9 cellular contexts compared by ENCODE assay signal in genomic region chr19:19597809-19598306, GRCh38. TPM values are rescaled to one million over a fixed set of nuclear protein-coding genes. Genes with fewer than 3 reads are reported as not detected.
DNase-seq lines count a peak whose midpoint lies in the region; ATAC-seq lines count a peak whose summit lies in the region.
"Had no signal": no experiment of that assay in that cellular context is flagged by ENCODE, and none has a peak within 500 bp of the region (broad histone marks: within the 10 kb centered on the region; RNA-seq: fewer than 3 reads in every experiment).

No MANE protein-coding gene starts in this region.

- intact Hi-C loops in Right ventricle myocardium inferior (cut with DNase I): no loop called here

- DNase-seq in activated T-helper 1 cell treated with Interleukin-2 at 50 U/mL for 16 hours (ENCODE audit: low read depth): peak; percentile 24
- peak; percentile 40 for DNase-seq in stimulated activated naive CD8-positive, alpha-beta T cell treated with anti-CD3 and anti-CD28 coated beads, Interleukin-15, Interleukin-2, amounts not matched to agents 100 U/mL and 50 U/mL, for 24 hours
- no peak for DNase-seq in NCI-H2171 treated with DMSO at 0.1 percent for 48 hours (lab: John Stamatoyannopoulos, UW)
- no peak for DNase-seq in Right ventricle myocardium inferior (ENCODE audit: missing footprints)
- no peak for DNase-seq in D341Med (ENCODE audit: low spot score)
- DNase-seq in amygdala (lab: John Stamatoyannopoulos, UW): no peak

- ATAC-seq in GM19455 (IDR thresholded peaks at IDR 0.05; ENCODE audit: unreplicated experiment) (peak; percentile 47), HG03457 (IDR thresholded peaks at IDR 0.05; ENCODE audit: unreplicated experiment) (peak; percentile 67), Right ventricle myocardium inferior (no peak)
- peak; percentile 78 for ATAC-seq in stimulated activated naive CD8-positive, alpha-beta T cell treated with anti-CD3 and anti-CD28 coated beads, Interleukin-15, Interleukin-2, amounts not matched to agents 100 U/mL and 50 U/mL, for 24 hours

RNA-seq across cellular contexts. Expression of gene PBX4, which starts 20.6 kb away (rescaled TPM):
- total RNA-seq in Right ventricle myocardium inferior: not detected
- total RNA-seq: endothelial cell of umbilical vein had no signal

RNA-seq across cellular contexts. Expression of gene LPAR2, which starts 30.2 kb away (rescaled TPM):
- 0.57 TPM for total RNA-seq in Right ventricle myocardium inferior

RNA-seq across cellular contexts. Expression of gene GMIP, which starts 45.6 kb away (rescaled TPM):
- total RNA-seq in Right ventricle myocardium inferior: 4.5 TPM

RNA-seq across cellular contexts. Expression of gene CILP2, which starts 59.8 kb away (rescaled TPM):
- 0.30 TPM for total RNA-seq in Right ventricle myocardium inferior
- total RNA-seq: endothelial cell of umbilical vein had no signal

Comparison
In these comparisons a context has a peak if more than half of its experiments do, and no peak if none do; other contexts are left out.
1. DNase-seq: peak in activated T-helper 1 cell treated with Interleukin-2 at 50 U/mL for 16 hours (single experiment) and stimulated activated naive CD8-positive, alpha-beta T cell treated with anti-CD3 and anti-CD28 coated beads, Interleukin-15, Interleukin-2, amounts not matched to agents 100 U/mL and 50 U/mL, for 24 hours (single experiment); none in NCI-H2171 treated with DMSO at 0.1 percent for 48 hours (single experiment), Right ventricle myocardium inferior (single experiment), D341Med (single experiment) and amygdala (0 of 56).